In the genomic region with DNA sequence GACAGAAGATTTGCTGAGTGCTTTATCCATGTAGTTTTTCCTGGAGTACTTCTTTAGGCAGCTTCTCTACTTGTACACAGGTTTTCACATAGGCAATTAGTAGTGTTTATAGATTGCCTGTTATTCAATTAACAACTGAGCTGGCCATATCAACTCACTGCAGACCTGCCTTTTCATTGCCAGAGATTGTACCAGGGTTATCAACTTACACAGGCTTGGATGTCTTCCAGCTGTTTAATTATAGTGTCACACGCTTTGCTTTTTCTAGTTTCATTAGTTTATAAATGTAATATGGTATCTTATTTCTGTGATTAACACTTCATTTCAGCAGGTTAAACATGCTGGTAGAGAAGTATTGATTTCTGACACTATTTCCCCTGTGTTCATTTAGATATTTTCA, we compare ENCODE assay signal across 17 cellular contexts.
DNase-seq lines count a peak whose midpoint lies in the region; TF ChIP-seq lines count a peak whose summit lies in the region.
"Had no signal": no experiment of that assay in that cellular context is flagged by ENCODE, and none has a peak within 500 bp of the region (broad histone marks: within the 10 kb centered on the region; RNA-seq: fewer than 3 reads in every experiment).

No MANE protein-coding gene starts in this region.

- in situ Hi-C loops in KBM-7 (cut with MboI; ENCODE audit: low pct_unique_long_range_greater_than_20kb, low sequenced_read_pairs), result no loop called here

- H3K4me3 Mint-ChIP-seq in neural crest cell, result no peak overlapping the region
- H3K4me3 Mint-ChIP-seq: activated CD4-positive, alpha-beta T cell treated with anti-CD3 and anti-CD28 coated beads, Interleukin-2, amount 10 ng/mL, durations not matched to agents 7 days and 5 days; type B pancreatic cell had no signal

- peak; percentile 9 for DNase-seq in NCI-H510A treated with DMSO at 0.1 percent for 48 hours (lab: John Stamatoyannopoulos, UW)
- no peak for DNase-seq in NCI-H510A (lab: John Stamatoyannopoulos, UW)
- peak; percentile 38 for DNase-seq in NCI-H2107 (lab: John Stamatoyannopoulos, UW)
- peak; percentile 80 for DNase-seq in OCI-M1 (lab: John Stamatoyannopoulos, UW)
- no peak for DNase-seq in neural crest cell (ENCODE audit: low read depth, low spot score)
- no peak for DNase-seq in LoVo (ENCODE audit: low spot score)
- no peak for DNase-seq in KBM-7
- DNase-seq in NK-92 (lab: John Stamatoyannopoulos, UW; ENCODE audit: unreplicated experiment), result no peak
- DNase-seq: activated CD4-positive, alpha-beta T cell treated with anti-CD3 and anti-CD28 coated beads, Interleukin-2, amount 10 ng/mL, durations not matched to agents 7 days and 5 days; activated gamma-delta T cell treated with Interleukin-2 at 50 U/mL for 16 hours; aorta; BE2C; mucosa of descending colon; NCI-H446; PC-3; stimulated activated naive CD4-positive, alpha-beta T cell treated with Interleukin-2 at 50 U/mL for 16 hours had no signal

- no peaks in the 10 kb centered on the region for H3K9me3 Mint-ChIP-seq in neural crest cell
- H3K9me3 Mint-ChIP-seq: activated CD4-positive, alpha-beta T cell treated with anti-CD3 and anti-CD28 coated beads, Interleukin-2, amount 10 ng/mL, durations not matched to agents 7 days and 5 days; type B pancreatic cell had no signal

- H3K36me3 Mint-ChIP-seq in neural crest cell (ENCODE audit: low read depth), result peaks cover 13% of the 10 kb centered on the region

- H3K27me3 Mint-ChIP-seq in neural crest cell (ENCODE audit: low read depth), result no peaks in the 10 kb centered on the region
- H3K27me3 Mint-ChIP-seq: activated CD4-positive, alpha-beta T cell treated with anti-CD3 and anti-CD28 coated beads, Interleukin-2, amount 10 ng/mL, durations not matched to agents 7 days and 5 days; type B pancreatic cell had no signal

- peaks cover 9% of the 10 kb centered on the region for H3K4me1 Mint-ChIP-seq in neural crest cell
- H3K4me1 Mint-ChIP-seq: activated CD4-positive, alpha-beta T cell treated with anti-CD3 and anti-CD28 coated beads, Interleukin-2, amount 10 ng/mL, durations not matched to agents 7 days and 5 days had no signal

- no peak for TF ChIP-seq CTCF in neural crest cell (conservative IDR thresholded peaks at IDR 0.05)

- H3K27ac Mint-ChIP-seq in neural crest cell (ENCODE audit: unreplicated experiment), result peak overlapping the region; percentile 24
- H3K27ac Mint-ChIP-seq: activated CD4-positive, alpha-beta T cell treated with anti-CD3 and anti-CD28 coated beads, Interleukin-2, amount 10 ng/mL, durations not matched to agents 7 days and 5 days; type B pancreatic cell had no signal

Comparison
In these comparisons a context has a peak if more than half of its experiments do, and no peak if none do; other contexts are left out.
1. DNase-seq: peak in NCI-H510A treated with DMSO at 0.1 percent for 48 hours (single experiment), NCI-H2107 (single experiment) and OCI-M1 (single experiment); none in NCI-H510A (single experiment), neural crest cell (single experiment), LoVo (single experiment), KBM-7 (single experiment) and NK-92 (single experiment).